In genomic region chr2:217966399-217967068, GRCh38 we compare ENCODE assay signal across 19 cellular contexts. TPM values are rescaled to one million over a fixed set of nuclear protein-coding genes. Genes with fewer than 3 reads are reported as not detected.
DNase-seq lines count a peak whose midpoint lies in the region; ATAC-seq and TF ChIP-seq lines count a peak whose summit lies in the region.
"Had no signal": no experiment of that assay in that cellular context is flagged by ENCODE, and none has a peak within 500 bp of the region (broad histone marks: within the 10 kb centered on the region; RNA-seq: fewer than 3 reads in every experiment).

No MANE protein-coding gene starts in this region.

- no peaks in the 10 kb centered on the region for H3K36me3 Mint-ChIP-seq in stimulated activated memory B cell treated with anti-CD40 and anti-IgM and Interleukin-4, amounts not matched to agents 10 μg/mL and 1 μg/mL and 100 μg/mL, for 72 hours
- H3K36me3 Mint-ChIP-seq in stimulated activated naive B cell treated with anti-CD40 and anti-IgM and Interleukin-4, amounts not matched to agents 10 μg/mL and 1 μg/mL and 100 μg/mL, for 72 hours, result no peaks in the 10 kb centered on the region

- H3K9me3 Mint-ChIP-seq in stimulated activated memory B cell treated with anti-CD40 and anti-IgM and Interleukin-4, amounts not matched to agents 10 μg/mL and 1 μg/mL and 100 μg/mL, for 72 hours, result peaks cover 5% of the 10 kb centered on the region
- peaks cover 4% of the 10 kb centered on the region in 2 donors for H3K9me3 Mint-ChIP-seq in stimulated activated naive B cell treated with anti-CD40 and anti-IgM and Interleukin-4, amounts not matched to agents 10 μg/mL and 1 μg/mL and 100 μg/mL, for 72 hours

- ATAC-seq in lower lobe of right lung, result no peak
- peak; percentile 25 for ATAC-seq in stimulated activated memory B cell treated with anti-CD40 and anti-IgM and Interleukin-4, amounts not matched to agents 10 μg/mL and 1 μg/mL and 100 μg/mL, for 72 hours
- ATAC-seq in stimulated activated naive B cell treated with anti-CD40 and anti-IgM and Interleukin-4, amounts not matched to agents 10 μg/mL and 1 μg/mL and 100 μg/mL, for 72 hours (replicated peaks), result no peak
- ATAC-seq in GM18873 (IDR thresholded peaks at IDR 0.05; ENCODE audit: low FRiP score, unreplicated experiment), result no peak

- DNase-seq in Peyer's patch, result peak in 1 of 3 donors; percentile 26
- DNase-seq in lower lobe of right lung, result peak; percentile 22
- no peak for DNase-seq in NCI-H1694 (lab: John Stamatoyannopoulos, UW)
- no peak for DNase-seq in NCI-H748 treated with DMSO at 0.1 percent for 48 hours (lab: John Stamatoyannopoulos, UW)
- DNase-seq in stimulated activated naive B cell treated with anti-CD40 and anti-IgM and Interleukin-4, amounts not matched to agents 10 μg/mL and 1 μg/mL and 100 μg/mL, for 72 hours, result no peak
- DNase-seq: activated CD4-positive, alpha-beta T cell treated with anti-CD3 and anti-CD28 coated beads for 4 hours; C1 segment of cervical spinal cord; caudate nucleus; GF-D8; islet precursor cell; Kasumi-1; nucleus accumbens; stimulated activated CD4-positive, alpha-beta T cell treated with anti-CD3 and anti-CD28 coated beads, Interleukin-1b, Interleukin-23, amount 100 ng/mL, for 48 hours; stimulated activated naive CD4-positive, alpha-beta T cell treated with Interleukin-2 at 50 U/mL for 16 hours; T-helper 1 cell had no signal

- H3K4me1 Mint-ChIP-seq in stimulated activated memory B cell treated with anti-CD40 and anti-IgM and Interleukin-4, amounts not matched to agents 10 μg/mL and 1 μg/mL and 100 μg/mL, for 72 hours, result no peaks in the 10 kb centered on the region
- no peaks in the 10 kb centered on the region for H3K4me1 Mint-ChIP-seq in stimulated activated naive B cell treated with anti-CD40 and anti-IgM and Interleukin-4, amounts not matched to agents 10 μg/mL and 1 μg/mL and 100 μg/mL, for 72 hours

- no peak for TF ChIP-seq CTCF in Peyer's patch (IDR thresholded peaks at IDR 0.05)
- no peak for TF ChIP-seq CTCF in lower lobe of right lung (IDR thresholded peaks at IDR 0.05)

- no peaks in the 10 kb centered on the region for H3K27me3 ChIP-seq in Peyer's patch
- no peaks in the 10 kb centered on the region for H3K27me3 ChIP-seq in esophagus (ENCODE audit: control insufficient read depth in 1 of 2, insufficient read depth in 2 of 2, low read length in 2 of 2)
- H3K27me3 ChIP-seq in lower lobe of right lung (ENCODE audit: low read depth), result no peaks in the 10 kb centered on the region

- H3K27ac ChIP-seq in Peyer's patch, result peak overlapping the region in 3 of 4 donors; percentile 46 to 74 (median 72)
- peak overlapping the region; percentile 25 to 90 for H3K27ac ChIP-seq in esophagus (ENCODE audit: low read depth in 2 of 2, low read length in 1 of 2)
- H3K27ac ChIP-seq in lower lobe of right lung, result peak overlapping the region; percentile 57
- H3K27ac ChIP-seq: epithelial cell of prostate had no signal

- H3K27ac Mint-ChIP-seq in stimulated activated memory B cell treated with anti-CD40 and anti-IgM and Interleukin-4, amounts not matched to agents 10 μg/mL and 1 μg/mL and 100 μg/mL, for 72 hours, result no peak overlapping the region
- H3K27ac Mint-ChIP-seq in stimulated activated naive B cell treated with anti-CD40 and anti-IgM and Interleukin-4, amounts not matched to agents 10 μg/mL and 1 μg/mL and 100 μg/mL, for 72 hours, result no peak overlapping the region

- peaks cover 44% of the 10 kb centered on the region for H3K27me3 Mint-ChIP-seq in stimulated activated memory B cell treated with anti-CD40 and anti-IgM and Interleukin-4, amounts not matched to agents 10 μg/mL and 1 μg/mL and 100 μg/mL, for 72 hours
- peaks cover 0 to 9% of the 10 kb centered on the region in 2 donors for H3K27me3 Mint-ChIP-seq in stimulated activated naive B cell treated with anti-CD40 and anti-IgM and Interleukin-4, amounts not matched to agents 10 μg/mL and 1 μg/mL and 100 μg/mL, for 72 hours

- H3K4me3 ChIP-seq in Peyer's patch, result no peak overlapping the region
- H3K4me3 ChIP-seq in esophagus (ENCODE audit: low read depth in 1 of 2, low read length in 2 of 2), result no peak overlapping the region
- no peak overlapping the region for H3K4me3 ChIP-seq in lower lobe of right lung

- intact Hi-C loops in lower lobe of right lung (cut with DNase I), result no loop called here

- H3K36me3 ChIP-seq in Peyer's patch, result no peaks in the 10 kb centered on the region
- no peaks in the 10 kb centered on the region for H3K36me3 ChIP-seq in esophagus (ENCODE audit: control insufficient read depth in 2 of 2, insufficient read depth in 2 of 2, low read length in 1 of 2)
- H3K36me3 ChIP-seq in lower lobe of right lung, result no peaks in the 10 kb centered on the region

- no peak for TF ChIP-seq POLR2A in Peyer's patch (IDR thresholded peaks at IDR 0.05)

- H3K4me3 Mint-ChIP-seq in stimulated activated memory B cell treated with anti-CD40 and anti-IgM and Interleukin-4, amounts not matched to agents 10 μg/mL and 1 μg/mL and 100 μg/mL, for 72 hours, result no peak overlapping the region
- no peak overlapping the region for H3K4me3 Mint-ChIP-seq in stimulated activated naive B cell treated with anti-CD40 and anti-IgM and Interleukin-4, amounts not matched to agents 10 μg/mL and 1 μg/mL and 100 μg/mL, for 72 hours

- H3K4me1 ChIP-seq in Peyer's patch (peaks cover 0 to 17% (median 0%) of the 10 kb centered on the region in 4 donors), esophagus (ENCODE audit: control insufficient read depth in 2 of 2, insufficient read depth in 2 of 2, low read length in 1 of 2) (peaks cover 12 to 17% of the 10 kb centered on the region in 2 donors), lower lobe of right lung (peaks cover 31% of the 10 kb centered on the region)

- 64 to 73% methylated on average over 10 of the region's 10 CpGs for WGBS in esophagus, 2 donors

- H3K9me3 ChIP-seq in Peyer's patch (no peaks in the 10 kb centered on the region), esophagus (ENCODE audit: control insufficient read depth in 2 of 2, insufficient read depth in 1 of 2, low read depth in 1 of 2, low read length in 1 of 2) (no peaks in the 10 kb centered on the region), lower lobe of right lung (no peaks in the 10 kb centered on the region)

RNA-seq across cellular contexts. Expression of gene TNS1, which starts 36.3 kb away (rescaled TPM):
- 100 to 1,000 TPM in 2 of 4 donors, 10 to 100 TPM in 2; 23.1 to 156 (median 81.1) TPM for total RNA-seq in Peyer's patch
- 10 to 100 TPM; 28.3 to 39.0 TPM for polyA plus RNA-seq in esophagus
- 505 TPM for total RNA-seq in lower lobe of right lung
